In the genomic region with DNA sequence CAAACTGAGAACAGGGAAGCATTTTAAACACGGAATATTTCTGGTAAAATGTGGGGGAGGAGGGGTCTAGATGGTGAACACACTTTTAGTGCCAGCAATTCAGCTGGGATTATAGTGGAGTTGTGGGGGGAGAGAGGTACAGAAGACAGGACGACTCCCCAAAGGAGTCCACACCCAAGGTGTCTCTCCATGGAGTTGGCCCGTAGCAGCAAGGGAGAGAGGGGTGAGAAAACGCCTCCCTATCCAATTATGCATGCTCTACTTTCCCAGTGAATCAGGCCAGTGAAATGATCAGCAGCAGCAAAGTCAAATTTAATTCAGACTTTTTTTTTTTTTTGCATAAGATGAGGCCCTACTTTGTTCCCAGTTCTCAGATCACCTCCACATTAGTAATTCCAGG, we compare ENCODE assay signal across 19 cellular contexts. TPM values are rescaled to one million over a fixed set of nuclear protein-coding genes. Genes with fewer than 3 reads are reported as not detected.
DNase-seq lines count a peak whose midpoint lies in the region; ATAC-seq and TF ChIP-seq lines count a peak whose summit lies in the region.
"Had no signal": no experiment of that assay in that cellular context is flagged by ENCODE, and none has a peak within 500 bp of the region (broad histone marks: within the 10 kb centered on the region; RNA-seq: fewer than 3 reads in every experiment).

No MANE protein-coding gene starts in this region.

- peak; percentile 29 for DNase-seq in DMS 273 (lab: John Stamatoyannopoulos, UW; ENCODE audit: unreplicated experiment)
- no peak for DNase-seq in DMS 273 treated with DMSO at 0.1 percent for 48 hours (lab: John Stamatoyannopoulos, UW)
- peak; percentile 78 for DNase-seq in cerebellar cortex (ENCODE audit: low spot score)
- DNase-seq in nephron progenitor cell = no peak
- DNase-seq in esophagus muscularis mucosa (ENCODE audit: extremely low spot score) = no peak
- DNase-seq: activated B cell treated with CpG ODN at 0.5 μM for 24 hours; activated CD8-positive, alpha-beta memory T cell treated with anti-CD3 and anti-CD28 coated beads, Interleukin-2, amount 50 U/mL, for 48 hours; adrenal gland; DND-41; immature natural killer cell; NCI-H1694; transverse colon had no signal

- H3K27ac ChIP-seq in HUES48 (ENCODE audit: low read depth, low read length) = peak overlapping the region; percentile 85
- H3K27ac ChIP-seq in esophagus muscularis mucosa (replicated peaks in 1 of 4) = no peak overlapping the region
- H3K27ac ChIP-seq: BLaER1 treated with 17β-estradiol and CSF1 and Interleukin-3, amounts not matched to agents 10 nM and 100 nM; epithelial cell of prostate; transverse colon had no signal

- H3K4me1 ChIP-seq in HUES48 (ENCODE audit: control insufficient read depth, insufficient read depth, low read length) (peaks cover 51% of the 10 kb centered on the region), esophagus muscularis mucosa (peaks cover 0 to 21% (median 11%) of the 10 kb centered on the region in 4 donors)
- H3K4me1 ChIP-seq: BLaER1 treated with 17β-estradiol and CSF1 and Interleukin-3, amounts not matched to agents 10 nM and 100 nM had no signal

- TF ChIP-seq POLR2A in esophagus muscularis mucosa (IDR thresholded peaks at IDR 0.05; ENCODE audit: low read depth) = no peak

- WGBS in esophagus muscularis mucosa = 91% methylated on average over 4 of the region's 4 CpGs

- H3K4me3 Mint-ChIP-seq in nephron progenitor cell = peak overlapping the region; percentile 7
- H3K4me3 Mint-ChIP-seq: activated B cell treated with CpG ODN at 0.5 μM for 24 hours; immature natural killer cell; stimulated activated effector memory CD8-positive, alpha-beta T cell treated with anti-CD3 and anti-CD28 coated beads, Interleukin-12 subunit alpha, Interleukin-12 subunit beta, amount 100 ng/mL, for 72 hours had no signal

- H3K9me3 Mint-ChIP-seq in nephron progenitor cell = peaks cover 3% of the 10 kb centered on the region
- H3K9me3 Mint-ChIP-seq: activated B cell treated with CpG ODN at 0.5 μM for 24 hours; immature natural killer cell; stimulated activated effector memory CD8-positive, alpha-beta T cell treated with anti-CD3 and anti-CD28 coated beads, Interleukin-12 subunit alpha, Interleukin-12 subunit beta, amount 100 ng/mL, for 72 hours had no signal

- TF ChIP-seq CTCF in nephron progenitor cell (IDR thresholded peaks at IDR 0.05) = no peak
- no peak for TF ChIP-seq CTCF in esophagus muscularis mucosa (IDR thresholded peaks at IDR 0.05)

- H3K27ac Mint-ChIP-seq in nephron progenitor cell = peak overlapping the region; percentile 21
- H3K27ac Mint-ChIP-seq: activated B cell treated with CpG ODN at 0.5 μM for 24 hours; stimulated activated effector memory CD8-positive, alpha-beta T cell treated with anti-CD3 and anti-CD28 coated beads, Interleukin-12 subunit alpha, Interleukin-12 subunit beta, amount 100 ng/mL, for 72 hours had no signal

- H3K36me3 ChIP-seq in HUES48 (ENCODE audit: control insufficient read depth, insufficient read depth, low read length) (no peaks in the 10 kb centered on the region), esophagus muscularis mucosa (no peaks in the 10 kb centered on the region)
- H3K36me3 ChIP-seq: adrenal gland; BLaER1 treated with 17β-estradiol and CSF1 and Interleukin-3, amounts not matched to agents 10 nM and 100 nM; transverse colon had no signal

- peaks cover 4% of the 10 kb centered on the region for H3K27me3 Mint-ChIP-seq in nephron progenitor cell (ENCODE audit: low read depth, poor library complexity)
- H3K27me3 Mint-ChIP-seq: activated B cell treated with CpG ODN at 0.5 μM for 24 hours had no signal

- ATAC-seq in GM19035 (IDR thresholded peaks at IDR 0.05; ENCODE audit: unreplicated experiment) (no peak), HG02623 (IDR thresholded peaks at IDR 0.05; ENCODE audit: unreplicated experiment) (no peak)
- ATAC-seq: stimulated activated effector memory CD8-positive, alpha-beta T cell treated with anti-CD3 and anti-CD28 coated beads, Interleukin-12 subunit alpha, Interleukin-12 subunit beta, amount 100 ng/mL, for 72 hours had no signal

- H3K9ac ChIP-seq in HUES48 (ENCODE audit: low read depth, low read length) = no peak overlapping the region; the same call in 1 of the 2 replicates
- H3K9ac ChIP-seq: BLaER1 treated with 17β-estradiol and CSF1 and Interleukin-3, amounts not matched to agents 10 nM and 100 nM had no signal

- intact Hi-C loops in esophagus muscularis mucosa (cut with DNase I) = no loop called here

- H3K36me3 Mint-ChIP-seq in nephron progenitor cell (ENCODE audit: low read depth) = no peaks in the 10 kb centered on the region
- H3K36me3 Mint-ChIP-seq: stimulated activated effector memory CD8-positive, alpha-beta T cell treated with anti-CD3 and anti-CD28 coated beads, Interleukin-12 subunit alpha, Interleukin-12 subunit beta, amount 100 ng/mL, for 72 hours had no signal

- H3K4me3 ChIP-seq in HUES48 (ENCODE audit: low read depth, low read length) = no peak overlapping the region
- H3K4me3 ChIP-seq in esophagus muscularis mucosa = no peak overlapping the region
- H3K4me3 ChIP-seq: adrenal gland; BLaER1 treated with 17β-estradiol and CSF1 and Interleukin-3, amounts not matched to agents 10 nM and 100 nM; skin epidermis; transverse colon had no signal

- no peaks in the 10 kb centered on the region for H3K9me3 ChIP-seq in HUES48 (ENCODE audit: control insufficient read depth, insufficient read depth, low read length)
- no peaks in the 10 kb centered on the region for H3K9me3 ChIP-seq in esophagus muscularis mucosa
- H3K9me3 ChIP-seq: adrenal gland; BLaER1 treated with 17β-estradiol and CSF1 and Interleukin-3, amounts not matched to agents 10 nM and 100 nM; transverse colon had no signal

- H3K27me3 ChIP-seq in HUES48 (ENCODE audit: control insufficient read depth, insufficient read depth, low read length) = no peaks in the 10 kb centered on the region
- H3K27me3 ChIP-seq in esophagus muscularis mucosa = no peaks in the 10 kb centered on the region
- H3K27me3 ChIP-seq: adrenal gland; BLaER1 treated with 17β-estradiol and CSF1 and Interleukin-3, amounts not matched to agents 10 nM and 100 nM; transverse colon had no signal

- TF ChIP-seq EP300 in esophagus muscularis mucosa (IDR thresholded peaks at IDR 0.05) = no peak

- peaks cover 43% of the 10 kb centered on the region for H3K4me1 Mint-ChIP-seq in nephron progenitor cell

RNA-seq across cellular contexts. Expression of a gene that starts 38.6 kb away (rescaled TPM):
- total RNA-seq in esophagus muscularis mucosa = 10 to 100 TPM; 40.6 to 66.4 (median 43.1) TPM

Comparison
In these comparisons a context has a peak if more than half of its experiments do, and no peak if none do; other contexts are left out.
1. DNase-seq: peak in DMS 273 (single experiment) and cerebellar cortex (single experiment); none in DMS 273 treated with DMSO at 0.1 percent for 48 hours (single experiment), nephron progenitor cell (single experiment) and esophagus muscularis mucosa (single experiment).